Comparison of ENCODE assay signal across 24 cellular contexts in genomic region chr4:101670897-101671296, GRCh38.
"Had no signal": no experiment of that assay in that cellular context is flagged by ENCODE, and none has a peak within 500 bp of the region (broad histone marks: within the 10 kb centered on the region; RNA-seq: fewer than 3 reads in every experiment).

No MANE protein-coding gene starts in this region.

- H3K27me3 Mint-ChIP-seq: activated naive CD4-positive, alpha-beta T cell treated with anti-CD3 and anti-CD28 coated beads, Interleukin-2, amount 50 U/mL, for 24 hours had no signal

- H3K4me3 ChIP-seq: ascending aorta, lung, pancreas, sigmoid colon, smooth muscle cell, thyroid gland had no signal

- H3K9me3 ChIP-seq: ascending aorta, neutrophil, pancreas, sigmoid colon, SK-N-SH, thyroid gland had no signal

- H3K36me3 Mint-ChIP-seq: activated naive CD4-positive, alpha-beta T cell treated with anti-CD3 and anti-CD28 coated beads, Interleukin-2, amount 50 U/mL, for 24 hours; natural killer cell treated with Interleukin-12 subunit alpha and Interleukin-12 subunit beta and Interleukin-15 and Interleukin-18, amount 100 ng/mL, for 72 hours had no signal

- H3K4me1 ChIP-seq: ascending aorta, pancreas, sigmoid colon, thyroid gland had no signal

- H3K27me3 ChIP-seq: ascending aorta, brain microvascular endothelial cell, neutrophil, pancreas, sigmoid colon, thyroid gland had no signal

- H3K4me3 Mint-ChIP-seq: activated CD8-positive, alpha-beta T cell treated with anti-CD3 and anti-CD28 coated beads, Interleukin-2, amount 10 ng/mL, durations not matched to agents 7 days and 5 days; activated naive CD4-positive, alpha-beta T cell treated with anti-CD3 and anti-CD28 coated beads, Interleukin-2, amount 50 U/mL, for 24 hours; activated T-helper 1 cell treated with anti-CD3 and anti-CD28 coated beads, Interleukin-12 subunit alpha, Interleukin-12 subunit beta, Interleukin-2, Interleukin-4 antibody, amounts not matched to agents 30 ng/mL and 10 ng/mL and 1 ng/mL, durations not matched to agents 14 hours and 24 hours and 36 hours; natural killer cell treated with Interleukin-12 subunit alpha and Interleukin-12 subunit beta and Interleukin-15 and Interleukin-18, amount 100 ng/mL, for 72 hours had no signal

- H3K27ac ChIP-seq: ascending aorta, brain microvascular endothelial cell, neutrophil, pancreas, sigmoid colon, WERI-Rb-1 had no signal

- H3K4me1 Mint-ChIP-seq: activated naive CD4-positive, alpha-beta T cell treated with anti-CD3 and anti-CD28 coated beads, Interleukin-2, amount 50 U/mL, for 24 hours had no signal

- ATAC-seq: activated CD8-positive, alpha-beta T cell treated with anti-CD3 and anti-CD28 coated beads, Interleukin-2, amount 10 ng/mL, durations not matched to agents 7 days and 5 days; natural killer cell treated with Interleukin-12 subunit alpha and Interleukin-12 subunit beta and Interleukin-15 and Interleukin-18, amount 100 ng/mL, for 72 hours had no signal

- H3K27ac Mint-ChIP-seq: activated CD8-positive, alpha-beta T cell treated with anti-CD3 and anti-CD28 coated beads, Interleukin-2, amount 10 ng/mL, durations not matched to agents 7 days and 5 days; activated naive CD4-positive, alpha-beta T cell treated with anti-CD3 and anti-CD28 coated beads, Interleukin-2, amount 50 U/mL, for 24 hours; activated T-helper 1 cell treated with anti-CD3 and anti-CD28 coated beads, Interleukin-12 subunit alpha, Interleukin-12 subunit beta, Interleukin-2, Interleukin-4 antibody, amounts not matched to agents 30 ng/mL and 10 ng/mL and 1 ng/mL, durations not matched to agents 14 hours and 24 hours and 36 hours; natural killer cell treated with Interleukin-12 subunit alpha and Interleukin-12 subunit beta and Interleukin-15 and Interleukin-18, amount 100 ng/mL, for 72 hours had no signal

- H3K36me3 ChIP-seq: ascending aorta, brain microvascular endothelial cell, neutrophil, pancreas, sigmoid colon, thyroid gland, WERI-Rb-1 had no signal

- DNase-seq: activated CD4-positive, alpha-beta T cell treated with anti-CD3 and anti-CD28 coated beads for 1 hour; activated CD4-positive, alpha-beta T cell treated with anti-CD3 and anti-CD28 coated beads, Interleukin-2, amount 50 U/mL, for 1 hour; activated CD8-positive, alpha-beta T cell treated with anti-CD3 and anti-CD28 coated beads, Interleukin-2, amount 10 ng/mL, durations not matched to agents 7 days and 5 days; activated gamma-delta T cell treated with Interleukin-2 at 50 U/mL for 16 hours; brain microvascular endothelial cell; central memory CD4-positive, alpha-beta T cell; dermis blood vessel endothelial cell; effector memory CD4-positive, alpha-beta T cell; midbrain; pancreas; sigmoid colon; SK-N-SH; stimulated activated CD4-positive, alpha-beta T cell treated with anti-CD3 and anti-CD28 coated beads, Interleukin-4, amount 100 ng/mL, for 1 hour; stimulated activated naive CD4-positive, alpha-beta T cell treated with Interleukin-2 at 50 U/mL for 16 hours; T-helper 2 cell; WERI-Rb-1 had no signal

- H3K9me3 Mint-ChIP-seq: activated naive CD4-positive, alpha-beta T cell treated with anti-CD3 and anti-CD28 coated beads, Interleukin-2, amount 50 U/mL, for 24 hours; activated T-helper 1 cell treated with anti-CD3 and anti-CD28 coated beads, Interleukin-12 subunit alpha, Interleukin-12 subunit beta, Interleukin-2, Interleukin-4 antibody, amounts not matched to agents 30 ng/mL and 10 ng/mL and 1 ng/mL, durations not matched to agents 14 hours and 24 hours and 36 hours had no signal
